Comparison of ENCODE assay signal across 1 cellular context in the genomic region with DNA sequence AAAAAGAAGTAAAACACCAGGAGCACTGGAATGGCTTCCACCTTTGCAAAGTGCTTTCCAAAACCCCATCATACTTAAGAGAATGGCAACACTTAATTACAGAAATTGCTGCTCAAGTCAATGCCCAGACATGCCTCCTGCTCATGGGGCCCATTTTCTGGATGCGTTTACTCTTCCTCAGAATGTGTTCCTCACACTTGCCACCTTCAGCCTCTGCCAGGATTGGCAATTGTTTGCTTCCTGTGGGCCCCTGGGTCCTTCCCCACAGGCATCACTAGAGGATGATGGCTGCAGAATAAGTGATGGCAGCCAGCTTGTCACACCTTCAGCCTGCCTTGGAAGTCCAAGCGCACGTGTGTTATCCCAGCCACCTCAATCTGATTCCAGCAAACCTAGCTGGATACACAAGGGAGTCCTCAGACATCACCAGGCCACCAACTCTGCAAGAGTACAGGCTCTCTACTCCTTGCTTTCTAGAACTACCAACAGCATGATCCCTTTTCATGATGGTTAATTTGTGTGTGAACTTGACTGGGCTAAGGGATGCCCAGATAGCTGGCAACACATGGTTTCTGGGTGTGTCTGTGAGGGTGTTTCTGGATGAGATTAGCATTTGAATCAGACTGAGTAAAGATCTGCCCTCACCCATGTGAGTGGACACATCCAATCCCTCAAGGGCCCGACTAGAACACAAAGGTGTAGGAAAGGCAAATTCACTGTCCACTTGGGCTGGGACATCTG.
A peak's percentile ranks its signal among the peaks of the same experiment; 100 is the strongest.
TF ChIP-seq lines count a peak whose summit lies in the region.

No MANE protein-coding gene starts in this region.

TF ChIP-seq in HepG2, 621 proteins besides CTCF, POLR2A, EP300 and RAD21:
- TF ChIP-seq LCORL (IDR thresholded peaks at IDR 0.05) (no peak), LCORL (CRISPR knock-in tag; IDR thresholded peaks at IDR 0.05) (no peak), ZNF629 (CRISPR knock-in tag; conservative IDR thresholded peaks at IDR 0.05) (peak; percentile 28; the same call in 1 of the 2 replicates)
